Comparison of ENCODE assay signal across 8 cellular contexts in the genomic region with DNA sequence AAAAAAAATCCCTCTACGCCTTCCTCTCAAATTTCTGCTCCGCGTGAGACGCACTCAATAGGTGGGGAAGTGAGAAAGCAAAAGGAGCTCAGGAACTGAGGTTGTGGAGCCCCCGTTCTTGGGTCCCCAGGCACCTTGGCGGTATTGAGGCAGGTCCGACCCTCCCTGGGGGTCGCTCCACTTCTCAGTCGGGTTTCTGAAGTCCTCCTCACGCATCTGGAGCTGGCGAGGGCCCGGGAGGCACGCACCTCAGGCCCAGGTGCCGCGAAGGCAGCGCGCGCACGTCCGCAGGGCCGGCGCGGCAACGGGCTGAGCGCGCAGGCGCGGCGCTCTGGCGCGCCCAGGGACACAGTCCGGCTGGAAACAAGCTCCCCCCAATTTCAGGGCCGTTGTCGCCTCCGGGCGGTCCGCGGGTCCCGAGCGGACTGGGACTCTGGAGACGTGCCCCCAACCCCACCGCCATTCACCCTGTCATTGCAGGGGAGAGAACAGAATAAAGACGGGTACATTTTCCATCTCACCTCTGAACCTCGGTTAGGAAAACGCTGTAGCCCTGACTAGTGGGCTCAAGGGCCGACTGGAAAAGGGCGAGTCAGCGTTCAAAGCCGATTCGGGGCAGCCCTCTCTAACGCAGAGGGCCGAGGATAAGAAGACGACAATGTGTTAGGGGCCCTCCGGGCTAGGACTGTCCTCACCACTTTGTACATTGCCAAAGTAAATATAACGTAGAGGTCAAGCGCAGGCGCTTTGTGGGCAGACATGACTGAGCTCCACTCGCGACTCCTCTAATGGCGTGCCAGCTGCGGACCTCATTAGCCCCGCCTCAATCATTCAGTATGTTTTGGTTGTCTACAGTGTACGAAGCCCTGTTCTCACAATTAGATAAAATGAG. TPM values are rescaled to one million over a fixed set of nuclear protein-coding genes. Genes with fewer than 3 reads are reported as not detected.
DNase-seq lines count a peak whose midpoint lies in the region; ATAC-seq, FAIRE-seq and TF ChIP-seq lines count a peak whose summit lies in the region.

A gene with protein sequence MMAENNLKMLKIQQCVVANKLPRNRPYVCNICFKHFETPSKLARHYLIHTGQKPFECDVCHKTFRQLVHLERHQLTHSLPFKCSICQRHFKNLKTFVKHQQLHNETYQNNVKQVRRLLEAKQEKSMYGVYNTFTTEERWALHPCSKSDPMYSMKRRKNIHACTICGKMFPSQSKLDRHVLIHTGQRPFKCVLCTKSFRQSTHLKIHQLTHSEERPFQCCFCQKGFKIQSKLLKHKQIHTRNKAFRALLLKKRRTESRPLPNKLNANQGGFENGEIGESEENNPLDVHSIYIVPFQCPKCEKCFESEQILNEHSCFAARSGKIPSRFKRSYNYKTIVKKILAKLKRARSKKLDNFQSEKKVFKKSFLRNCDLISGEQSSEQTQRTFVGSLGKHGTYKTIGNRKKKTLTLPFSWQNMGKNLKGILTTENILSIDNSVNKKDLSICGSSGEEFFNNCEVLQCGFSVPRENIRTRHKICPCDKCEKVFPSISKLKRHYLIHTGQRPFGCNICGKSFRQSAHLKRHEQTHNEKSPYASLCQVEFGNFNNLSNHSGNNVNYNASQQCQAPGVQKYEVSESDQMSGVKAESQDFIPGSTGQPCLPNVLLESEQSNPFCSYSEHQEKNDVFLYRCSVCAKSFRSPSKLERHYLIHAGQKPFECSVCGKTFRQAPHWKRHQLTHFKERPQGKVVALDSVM (minus strand): TSS at position 306 of the 892 bp plus-strand sequence. CDS start 4,853 bp downstream, outside the sequence.

- DNase-seq in HFF-Myc (ENCODE audit: extremely low read depth, low read depth), result peak; percentile 40
- peak; percentile 55 for DNase-seq in MV-4-11 (lab: John Stamatoyannopoulos, UW)
- peak; percentile 69 for DNase-seq in SKM-1 treated with dmso at 0.1 percent for 144 hours (lab: John Stamatoyannopoulos, UW; ENCODE audit: unreplicated experiment)
- DNase-seq in activated naive CD8-positive, alpha-beta T cell treated with anti-CD3 and anti-CD28 coated beads for 36 hours, result peak; percentile 84
- peak; percentile 40 to 91 (median 81) for DNase-seq in head of caudate nucleus
- peak; percentile 72 to 93 (median 87) for DNase-seq in pancreas
- DNase-seq in thyroid gland, result peak; percentile 76 to 77

- no peak for FAIRE-seq in pancreas (lab: Jason Lieb, UNC)

- H3K27me3 Mint-ChIP-seq in activated naive CD8-positive, alpha-beta T cell treated with anti-CD3 and anti-CD28 coated beads for 36 hours, result no peaks in the 10 kb centered on the region

- no peaks in the 10 kb centered on the region for H3K9me3 Mint-ChIP-seq in activated naive CD8-positive, alpha-beta T cell treated with anti-CD3 and anti-CD28 coated beads for 36 hours

- H3K27me3 ChIP-seq in pancreas, result no peaks in the 10 kb centered on the region
- H3K27me3 ChIP-seq in thyroid gland, result no peaks in the 10 kb centered on the region

- H3K36me3 ChIP-seq in pancreas (no peaks in the 10 kb centered on the region), thyroid gland (no peaks in the 10 kb centered on the region)

- H3K4me1 ChIP-seq in pancreas, result peaks cover 11 to 26% (median 26%) of the 10 kb centered on the region in 3 donors
- H3K4me1 ChIP-seq in thyroid gland, result peaks cover 37 to 41% of the 10 kb centered on the region in 2 donors

- peak; percentile 96 to 98 (median 97) for ATAC-seq in pancreas

- peak within 1 kb of the TSS; percentile 92 to 99 (median 96) for H3K27ac ChIP-seq in pancreas
- H3K27ac ChIP-seq in thyroid gland, result peak within 1 kb of the TSS; percentile 96 to 98 (median 97)

- TF ChIP-seq POLR2A in thyroid gland (IDR thresholded peaks at IDR 0.05), result peak in 1 of 2 donors; percentile 91

- H3K4me3 ChIP-seq in GM08714 (ENCODE audit: low read length) (peak within 1 kb of the TSS; percentile 98), HFF-Myc (replicated peaks; ENCODE audit: low read depth, low read length) (peak within 1 kb of the TSS; percentile 75), pancreas (peak within 1 kb of the TSS; percentile 70 to 91 (median 80)), thyroid gland (replicated peaks in 1 of 3) (peak within 1 kb of the TSS; percentile 27 to 94 (median 79))

- H3K4me1 Mint-ChIP-seq in activated naive CD8-positive, alpha-beta T cell treated with anti-CD3 and anti-CD28 coated beads for 36 hours, result peaks cover 33% of the 10 kb centered on the region

- 0 to 1% methylated on average over 63 of the region's 63 CpGs for WGBS in pancreas, 2 donors
- 0 to 1% methylated on average over 33 to 41 of the region's 63 CpGs for WGBS in thyroid gland, 2 donors

- peak within 1 kb of the TSS; percentile 99 for H3K27ac Mint-ChIP-seq in activated naive CD8-positive, alpha-beta T cell treated with anti-CD3 and anti-CD28 coated beads for 36 hours

- H3K4me3 Mint-ChIP-seq in activated naive CD8-positive, alpha-beta T cell treated with anti-CD3 and anti-CD28 coated beads for 36 hours, result peak within 1 kb of the TSS; percentile 95

- TF ChIP-seq CTCF in HFF-Myc (IDR thresholded peaks at IDR 0.05; ENCODE audit: low read depth, low read length, missing control alignments), result no peak
- no peak for TF ChIP-seq CTCF in pancreas (IDR thresholded peaks at IDR 0.05)
- TF ChIP-seq CTCF in thyroid gland (IDR thresholded peaks at IDR 0.05), result peak in 1 of 6 experiments; percentile 24

- H3K9me3 ChIP-seq in pancreas (no peaks in the 10 kb centered on the region), thyroid gland (no peaks in the 10 kb centered on the region)

- H3K36me3 Mint-ChIP-seq in activated naive CD8-positive, alpha-beta T cell treated with anti-CD3 and anti-CD28 coated beads for 36 hours, result peaks cover 25% of the 10 kb centered on the region

- intact Hi-C loops in head of caudate nucleus (cut with DNase I) (no loop called here), pancreas (cut with DNase I) (no loop called here), thyroid gland (cut with DNase I) (no loop called here)

RNA-seq across cellular contexts. Expression of the gene that starts here (rescaled TPM):
- total RNA-seq in activated naive CD8-positive, alpha-beta T cell treated with anti-CD3 and anti-CD28 coated beads for 36 hours, result 10 to 100 TPM; 73.2 to 74.5 TPM
- total RNA-seq in pancreas, result 10 to 100 TPM in 5 of 6 donors, 1 to 10 TPM in 1; 8.4 to 22.6 (median 17.0) TPM
- 1 to 10 TPM; 4.8 to 7.1 TPM for polyA plus RNA-seq in pancreas
- 10 to 100 TPM; 52.0 to 97.2 (median 74.4) TPM for total RNA-seq in thyroid gland

Comparison
In these comparisons a context has a peak if more than half of its experiments do, and no peak if none do; other contexts are left out.
1. Peak in every context shown above with its lines: DNase-seq, ATAC-seq, H3K4me3 ChIP-seq and H3K27ac ChIP-seq.